25 cellular contexts compared by ENCODE assay signal in the genomic region with DNA sequence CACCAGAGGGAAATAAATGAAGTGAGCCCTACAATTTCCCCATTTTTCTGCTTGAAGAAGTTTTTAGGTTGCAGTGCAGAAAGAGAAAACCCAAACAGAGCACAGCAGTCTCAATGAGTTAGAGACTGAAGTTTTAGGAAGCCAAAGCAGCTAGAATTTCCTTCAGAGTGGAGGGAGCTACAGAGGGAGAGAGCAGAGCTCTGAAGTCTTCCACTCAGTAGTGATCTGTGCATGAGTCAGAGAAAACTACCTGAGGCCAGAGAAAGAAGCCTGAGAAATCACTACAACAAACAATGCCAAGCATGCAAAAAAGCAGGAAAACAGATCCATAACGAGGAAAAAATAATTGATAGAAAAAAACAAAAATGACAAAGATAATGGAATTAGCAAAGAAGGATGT. TPM values are rescaled to one million over a fixed set of nuclear protein-coding genes. Genes with fewer than 3 reads are reported as not detected.
DNase-seq lines count a peak whose midpoint lies in the region; ATAC-seq, FAIRE-seq and TF ChIP-seq lines count a peak whose summit lies in the region.
"Had no signal": no experiment of that assay in that cellular context is flagged by ENCODE, and none has a peak within 500 bp of the region (broad histone marks: within the 10 kb centered on the region; RNA-seq: fewer than 3 reads in every experiment).

No MANE protein-coding gene starts in this region.

- no peaks in the 10 kb centered on the region for H4K20me1 ChIP-seq in keratinocyte (ENCODE audit: control insufficient read depth, extremely low read depth, insufficient read depth, low read length)
- H4K20me1 ChIP-seq: BLaER1 had no signal

- H3K4me3 Mint-ChIP-seq in CD8-positive, alpha-beta memory T cell = no peak overlapping the region
- H3K4me3 Mint-ChIP-seq: CD8-positive, alpha-beta T cell had no signal

- TF ChIP-seq CTCF in keratinocyte (optimal IDR thresholded peaks at IDR 0.05 in 1 of 3, IDR thresholded peaks at IDR 0.05 in 1 of 3, conservative IDR thresholded peaks at IDR 0.05 in 1 of 3; ENCODE audit: extremely low read depth in 1 of 3, insufficient read depth in 2 of 3, low read length in 3 of 3) = no peak
- no peak for TF ChIP-seq CTCF in vagina (IDR thresholded peaks at IDR 0.05)

- peaks cover 0 to 4% (median 2%) of the 10 kb centered on the region in 3 donors for H3K36me3 Mint-ChIP-seq in CD8-positive, alpha-beta memory T cell
- H3K36me3 Mint-ChIP-seq: CD8-positive, alpha-beta T cell had no signal

- DNase-seq in Daoy (ENCODE audit: low read depth) = peak; percentile 49
- peak; percentile 62 for DNase-seq in M059J (ENCODE audit: low read depth)
- DNase-seq in astrocyte of the hippocampus (ENCODE audit: low read depth, low spot score) = peak; percentile 9
- DNase-seq in keratinocyte (ENCODE audit: low read depth, low spot score) = no peak
- no peak for DNase-seq in vagina (ENCODE audit: extremely low spot score in 2 of 2)
- no peak for DNase-seq in CD8-positive, alpha-beta memory T cell
- DNase-seq: CD8-positive, alpha-beta T cell; DMS79 treated with DMSO at 0.1 percent for 48 hours; GDM1; MV-4-11; NCI-H1417; NCI-H1930; NCI-H2171; NCI-H446 treated with DMSO at 0.1 percent for 48 hours; NK-92 treated with Interleukin-12 subunit alpha and Interleukin-12 subunit beta, amount 100 ng/mL, for 24 hours had no signal

- H3K4me2 ChIP-seq in keratinocyte (ENCODE audit: control insufficient read depth, extremely low read depth, insufficient read depth, low read depth, low read length) = peak overlapping the region; percentile 0
- H3K4me2 ChIP-seq: BLaER1 had no signal

- no peak overlapping the region for H3K27ac Mint-ChIP-seq in CD8-positive, alpha-beta memory T cell
- H3K27ac Mint-ChIP-seq: CD8-positive, alpha-beta T cell had no signal

- no peak overlapping the region for H2AFZ ChIP-seq in keratinocyte (ENCODE audit: control insufficient read depth, low read length)

- CTCF ChIA-PET in CD8-positive, alpha-beta memory T cell (lab: Charles Lee) = interaction anchor here (0.9 to 1.8 kb wide), 3 partner anchors 9 to 212 kb away, joined by 3 to 5 read pairs (median 3); no protein-coding TSS in a partner anchor

- no peaks in the 10 kb centered on the region for H3K9me3 Mint-ChIP-seq in CD8-positive, alpha-beta memory T cell
- H3K9me3 Mint-ChIP-seq: CD8-positive, alpha-beta T cell had no signal

- peak; percentile 94 for FAIRE-seq in keratinocyte (lab: Jason Lieb, UNC)
- FAIRE-seq: A204.1, GM12891, GM18507, H54 had no signal

- no peak overlapping the region for H3K4me3 ChIP-seq in keratinocyte (ENCODE audit: control insufficient read depth in 2 of 3, extremely low read depth in 1 of 3, insufficient read depth in 2 of 3, low read depth in 1 of 3, low read length in 3 of 3)
- H3K4me3 ChIP-seq in vagina = no peak overlapping the region
- no peak overlapping the region for H3K4me3 ChIP-seq in CD8-positive, alpha-beta memory T cell (ENCODE audit: low read length)
- H3K4me3 ChIP-seq: BLaER1, SK-N-MC had no signal

- TF ChIP-seq POLR2A in vagina (IDR thresholded peaks at IDR 0.05) = no peak

- no peaks in the 10 kb centered on the region for H3K4me1 Mint-ChIP-seq in CD8-positive, alpha-beta memory T cell

- H3K27me3 ChIP-seq in keratinocyte (ENCODE audit: control insufficient read depth, extremely low read depth, insufficient read depth, low read length) (no peaks in the 10 kb centered on the region), vagina (no peaks in the 10 kb centered on the region)
- H3K27me3 ChIP-seq in CD8-positive, alpha-beta memory T cell (ENCODE audit: insufficient read depth, low read length, poor library complexity, severe bottlenecking) = no peaks in the 10 kb centered on the region
- H3K27me3 ChIP-seq: BLaER1 had no signal

- POLR2A ChIA-PET in CD8-positive, alpha-beta memory T cell (lab: Charles Lee) = no interaction called here

- H3K9me3 ChIP-seq in keratinocyte (ENCODE audit: control insufficient read depth, low read depth, low read length) (no peaks in the 10 kb centered on the region), vagina (no peaks in the 10 kb centered on the region)
- H3K9me3 ChIP-seq in CD8-positive, alpha-beta memory T cell (ENCODE audit: low read length) = no peaks in the 10 kb centered on the region
- H3K9me3 ChIP-seq: BLaER1 had no signal

- intact Hi-C loops in vagina (cut with DNase I) = no loop called here

- H3K9ac ChIP-seq in keratinocyte (ENCODE audit: control insufficient read depth, extremely low read depth, insufficient read depth, low read length) = no peak overlapping the region
- H3K9ac ChIP-seq: BLaER1 had no signal

- H3K4me1 ChIP-seq in keratinocyte (ENCODE audit: control insufficient read depth, extremely low read depth, insufficient read depth, low read length) (peaks cover 8% of the 10 kb centered on the region), vagina (no peaks in the 10 kb centered on the region)
- no peaks in the 10 kb centered on the region for H3K4me1 ChIP-seq in CD8-positive, alpha-beta memory T cell (ENCODE audit: insufficient read depth, low read length)
- H3K4me1 ChIP-seq: BLaER1 had no signal

- ATAC-seq in GM19452 (IDR thresholded peaks at IDR 0.05; ENCODE audit: unreplicated experiment) (no peak), GM21381 (IDR thresholded peaks at IDR 0.05; ENCODE audit: unreplicated experiment) (no peak)
- ATAC-seq: CD8-positive, alpha-beta T cell; Right ventricle myocardium inferior had no signal

- H3K36me3 ChIP-seq in keratinocyte (ENCODE audit: control insufficient read depth in 2 of 2, extremely low read depth in 1 of 2, insufficient read depth in 2 of 2, low read length in 2 of 2) = no peaks in the 10 kb centered on the region
- H3K36me3 ChIP-seq in vagina = no peaks in the 10 kb centered on the region
- H3K36me3 ChIP-seq in CD8-positive, alpha-beta memory T cell (ENCODE audit: insufficient read depth, low read length) = no peaks in the 10 kb centered on the region
- H3K36me3 ChIP-seq: BLaER1 had no signal

- H3K9me1 ChIP-seq in keratinocyte (ENCODE audit: control insufficient read depth, extremely low read depth, insufficient read depth, low read length) = no peaks in the 10 kb centered on the region

- peaks cover 2 to 48% of the 10 kb centered on the region in 2 donors for H3K27me3 Mint-ChIP-seq in CD8-positive, alpha-beta memory T cell

- dilution Hi-C loops in keratinocyte (cut with MboI; ENCODE audit: extremely low pct_ligation_motif_present, low sequenced_read_pairs) = no loop called here

- no peaks in the 10 kb centered on the region for H3K79me2 ChIP-seq in keratinocyte (ENCODE audit: control insufficient read depth, insufficient read depth, low read length)

- H3K27ac ChIP-seq in keratinocyte (ENCODE audit: control insufficient read depth, insufficient read depth, low read length) (no peak overlapping the region), vagina (no peak overlapping the region)
- H3K27ac ChIP-seq in CD8-positive, alpha-beta memory T cell (ENCODE audit: low read depth, low read length) = no peak overlapping the region
- H3K27ac ChIP-seq: BLaER1, SK-N-MC had no signal

RNA-seq across cellular contexts. Expression of gene NDUFB6, which starts 17.9 kb away (rescaled TPM):
- total RNA-seq in Daoy (2014; rRNA removed; shearing (Covaris generic)) = 185 and 206 TPM in 2 replicates
- total RNA-seq in M059J (2014; rRNA removed; shearing (Covaris generic)) = 161 and 179 TPM in 2 replicates
- polyA plus RNA-seq in keratinocyte = 50.2 to 67.0 TPM (median 60.7 TPM) in 3 replicates
- polyA plus RNA-seq in keratinocyte (2011; ENCODE audit: low read depth) = 47.3 TPM
- 38.4 and 41.6 TPM in 2 replicates for polyA plus RNA-seq in keratinocyte (2011; cell fraction: cytosol; rRNA removed)
- 16.5 and 25.5 TPM in 2 replicates for polyA plus RNA-seq in keratinocyte (2011; cell fraction: nucleus; rRNA removed)
- polyA plus RNA-seq in keratinocyte (2012; ENCODE audit: low replicate concordance) = 33.3 and 74.3 TPM in 2 replicates
- 8.0 to 16.1 TPM (median 9.6 TPM) in 3 replicates for polyA minus RNA-seq in keratinocyte
- polyA minus RNA-seq in keratinocyte (2011; cell fraction: cytosol; rRNA and poly(A)+ RNA removed) = 42.8 TPM
- 6.8 and 10.2 TPM in 2 replicates for polyA minus RNA-seq in keratinocyte (2011; cell fraction: nucleus; rRNA and poly(A)+ RNA removed)
- 28.0 TPM for total RNA-seq in vagina
- total RNA-seq in CD8-positive, alpha-beta memory T cell = 10 to 100 TPM; 52.3 to 65.6 TPM
- polyA plus RNA-seq in CD8-positive, alpha-beta memory T cell = 68.4 TPM

RNA-seq across cellular contexts. Expression of gene TOPORS, which starts 38.5 kb away (rescaled TPM):
- total RNA-seq in Daoy (2014; rRNA removed; shearing (Covaris generic)) = 29.9 and 31.2 TPM in 2 replicates
- total RNA-seq in M059J (2014; rRNA removed; shearing (Covaris generic)) = 27.3 and 33.7 TPM in 2 replicates
- 12.8 to 17.1 TPM (median 13.5 TPM) in 3 replicates for polyA plus RNA-seq in keratinocyte
- polyA plus RNA-seq in keratinocyte (2011; ENCODE audit: low read depth) = 37.3 TPM
- polyA plus RNA-seq in keratinocyte (2011; cell fraction: cytosol; rRNA removed) = 6.9 and 14.0 TPM in 2 replicates
- 17.1 and 24.5 TPM in 2 replicates for polyA plus RNA-seq in keratinocyte (2011; cell fraction: nucleus; rRNA removed)
- polyA plus RNA-seq in keratinocyte (2012; ENCODE audit: low replicate concordance) = 13.5 and 17.0 TPM in 2 replicates
- polyA minus RNA-seq in keratinocyte = 8.2 to 27.8 TPM (median 19.3 TPM) in 3 replicates
- polyA minus RNA-seq in keratinocyte (2011; cell fraction: cytosol; rRNA and poly(A)+ RNA removed) = 9.2 TPM
- polyA minus RNA-seq in keratinocyte (2011; cell fraction: nucleus; rRNA and poly(A)+ RNA removed) = 18.5 and 36.0 TPM in 2 replicates
- 18.4 TPM for total RNA-seq in vagina
- total RNA-seq in CD8-positive, alpha-beta memory T cell = 10 to 100 TPM; 18.7 to 20.4 TPM
- polyA plus RNA-seq in CD8-positive, alpha-beta memory T cell = 26.1 TPM

RNA-seq across cellular contexts. Expression of gene SMIM27, which starts 38.8 kb away (rescaled TPM):
- total RNA-seq in Daoy (2014; rRNA removed; shearing (Covaris generic)) = 4.6 and 11.9 TPM in 2 replicates
- 6.5 and 13.4 TPM in 2 replicates for total RNA-seq in M059J (2014; rRNA removed; shearing (Covaris generic))
- 2.0 to 21.9 TPM (median 13.0 TPM) in 3 replicates for polyA plus RNA-seq in keratinocyte
- polyA plus RNA-seq in keratinocyte (2011; ENCODE audit: low read depth) = 1.6 TPM
- 1.9 and 3.4 TPM in 2 replicates for polyA plus RNA-seq in keratinocyte (2011; cell fraction: cytosol; rRNA removed)
- polyA plus RNA-seq in keratinocyte (2011; cell fraction: nucleus; rRNA removed) = 1.0 and 1.9 TPM in 2 replicates
- polyA plus RNA-seq in keratinocyte (2012; ENCODE audit: low replicate concordance) = 17.5 and 21.5 TPM in 2 replicates
- 1.1 to 3.9 TPM (median 1.9 TPM) in 3 replicates for polyA minus RNA-seq in keratinocyte
- polyA minus RNA-seq in keratinocyte (2011; cell fraction: cytosol; rRNA and poly(A)+ RNA removed) = not detected
- 2.5 TPM in 1 of 2 replicates, not detected in the other for polyA minus RNA-seq in keratinocyte (2011; cell fraction: nucleus; rRNA and poly(A)+ RNA removed)
- not detected for total RNA-seq in vagina
- 10 to 100 TPM; 16.3 to 18.1 TPM for total RNA-seq in CD8-positive, alpha-beta memory T cell
- 99.8 TPM for polyA plus RNA-seq in CD8-positive, alpha-beta memory T cell

RNA-seq across cellular contexts. Expression of gene TAF1L, which starts 44.6 kb away (rescaled TPM):
- 0.03 and 0.23 TPM in 2 replicates for total RNA-seq in Daoy (2014; rRNA removed; shearing (Covaris generic))
- total RNA-seq in M059J (2014; rRNA removed; shearing (Covaris generic)) = 0.02 TPM in 2 replicates
- polyA plus RNA-seq in keratinocyte = 0.01 TPM in 1 of 3 replicates, not detected in the others
- polyA plus RNA-seq in keratinocyte (2011; ENCODE audit: low read depth) = not detected
- polyA plus RNA-seq in keratinocyte (2011; cell fraction: cytosol; rRNA removed) = 0.01 and 0.02 TPM in 2 replicates
- polyA plus RNA-seq in keratinocyte (2011; cell fraction: nucleus; rRNA removed) = 0.01 and 0.05 TPM in 2 replicates
- polyA plus RNA-seq in keratinocyte (2012; ENCODE audit: low replicate concordance) = not detected in 2 replicates
- not detected in 3 replicates for polyA minus RNA-seq in keratinocyte
- not detected for polyA minus RNA-seq in keratinocyte (2011; cell fraction: cytosol; rRNA and poly(A)+ RNA removed)
- polyA minus RNA-seq in keratinocyte (2011; cell fraction: nucleus; rRNA and poly(A)+ RNA removed) = not detected in 2 replicates
- not detected for total RNA-seq in vagina
- not detected for total RNA-seq in CD8-positive, alpha-beta memory T cell
- not detected for polyA plus RNA-seq in CD8-positive, alpha-beta memory T cell
- total RNA-seq: CD8-positive, alpha-beta T cell; LHCN-M2; Right ventricle myocardium inferior had no signal

Comparison
In these comparisons a context has a peak if more than half of its experiments do, and no peak if none do; other contexts are left out.
1. DNase-seq: peak in Daoy (single experiment), M059J (single experiment) and astrocyte of the hippocampus (single experiment); none in keratinocyte (single experiment), vagina (0 of 2) and CD8-positive, alpha-beta memory T cell (0 of 5).